ENCODE assay signal across 1 cellular context in the genomic region with DNA sequence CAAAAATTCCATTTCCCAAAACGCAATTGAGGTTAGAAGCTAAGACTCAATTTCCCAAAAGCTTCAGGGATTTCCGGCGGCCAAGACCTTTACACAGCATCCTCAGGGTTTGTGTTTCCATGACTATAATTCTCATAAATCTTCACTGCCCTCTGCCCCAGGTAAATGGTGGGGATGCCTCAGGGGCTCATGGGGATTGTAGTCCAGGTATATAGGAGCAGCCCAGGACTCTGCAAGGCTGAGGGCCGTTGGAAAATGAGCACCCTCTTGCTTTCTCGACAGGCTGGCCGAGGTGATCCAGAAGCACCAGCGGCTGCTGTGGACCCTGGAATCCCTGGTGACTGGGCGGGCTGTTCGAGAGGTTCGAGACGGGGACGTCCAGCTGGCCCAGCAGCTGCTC.
TF ChIP-seq lines count a peak whose summit lies in the region.

No MANE protein-coding gene starts in this region.

TF ChIP-seq in HCT116, 20 proteins besides CTCF, POLR2A, EP300 and RAD21:
- no peak for TF ChIP-seq SP1 (IDR thresholded peaks at IDR 0.05; ENCODE audit: low read depth)
- TF ChIP-seq, protein P1, sequence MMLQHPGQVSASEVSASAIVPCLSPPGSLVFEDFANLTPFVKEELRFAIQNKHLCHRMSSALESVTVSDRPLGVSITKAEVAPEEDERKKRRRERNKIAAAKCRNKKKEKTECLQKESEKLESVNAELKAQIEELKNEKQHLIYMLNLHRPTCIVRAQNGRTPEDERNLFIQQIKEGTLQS (IDR thresholded peaks at IDR 0.05): no peak
- TF ChIP-seq, protein P2, sequence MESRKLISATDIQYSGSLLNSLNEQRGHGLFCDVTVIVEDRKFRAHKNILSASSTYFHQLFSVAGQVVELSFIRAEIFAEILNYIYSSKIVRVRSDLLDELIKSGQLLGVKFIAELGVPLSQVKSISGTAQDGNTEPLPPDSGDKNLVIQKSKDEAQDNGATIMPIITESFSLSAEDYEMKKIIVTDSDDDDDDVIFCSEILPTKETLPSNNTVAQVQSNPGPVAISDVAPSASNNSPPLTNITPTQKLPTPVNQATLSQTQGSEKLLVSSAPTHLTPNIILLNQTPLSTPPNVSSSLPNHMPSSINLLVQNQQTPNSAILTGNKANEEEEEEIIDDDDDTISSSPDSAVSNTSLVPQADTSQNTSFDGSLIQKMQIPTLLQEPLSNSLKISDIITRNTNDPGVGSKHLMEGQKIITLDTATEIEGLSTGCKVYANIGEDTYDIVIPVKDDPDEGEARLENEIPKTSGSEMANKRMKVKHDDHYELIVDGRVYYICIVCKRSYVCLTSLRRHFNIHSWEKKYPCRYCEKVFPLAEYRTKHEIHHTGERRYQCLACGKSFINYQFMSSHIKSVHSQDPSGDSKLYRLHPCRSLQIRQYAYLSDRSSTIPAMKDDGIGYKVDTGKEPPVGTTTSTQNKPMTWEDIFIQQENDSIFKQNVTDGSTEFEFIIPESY (IDR thresholded peaks at IDR 0.05; ENCODE audit: extremely low read depth, insufficient replicate concordance, low read length): no peak
